In genomic region chr9:21965401-21965951, GRCh38 we compare ENCODE assay signal across 2 cellular contexts.
TF ChIP-seq lines count a peak whose summit lies in the region.

No MANE protein-coding gene starts in this region.

TF ChIP-seq in GM12891, 5 proteins besides CTCF, POLR2A, EP300 and RAD21:
- no peak for TF ChIP-seq PAX5 (IDR thresholded peaks at IDR 0.05; ENCODE audit: insufficient read depth, low read length, severe bottlenecking)
- TF ChIP-seq TAF1 (IDR thresholded peaks at IDR 0.05; ENCODE audit: low read depth, low read length), result no peak
- TF ChIP-seq SPI1 (IDR thresholded peaks at IDR 0.05; ENCODE audit: low read depth, low read length), result no peak
- no peak for TF ChIP-seq POU2F2 (IDR thresholded peaks at IDR 0.05; ENCODE audit: low read depth, low read length)
- TF ChIP-seq POLR2AphosphoS5 (IDR thresholded peaks at IDR 0.05; ENCODE audit: low read depth, low read length), result no peak

TF ChIP-seq in HepG2, 621 proteins besides CTCF, POLR2A, EP300 and RAD21 (continues in another document):
- 0 out of 2 replicates have a peak, but pooled peaks have one; percentile 27 for TF ChIP-seq ETV6 (CRISPR knock-in tag; conservative IDR thresholded peaks at IDR 0.05)
- TF ChIP-seq FOXP4 (CRISPR knock-in tag; IDR thresholded peaks at IDR 0.05), result 0 out of 2 replicates have a peak, but pooled peaks have one; percentile 8
- TF ChIP-seq ZNF501 (CRISPR knock-in tag; IDR thresholded peaks at IDR 0.05), result 0 out of 2 replicates have a peak, but pooled peaks have one; percentile 13
- TF ChIP-seq ZNF280D (CRISPR knock-in tag; IDR thresholded peaks at IDR 0.05), result no peak
- 0 out of 2 replicates have a peak, but pooled peaks have one; percentile 16 for TF ChIP-seq IRF2 (CRISPR knock-in tag; IDR thresholded peaks at IDR 0.05)
- TF ChIP-seq ZNF713 (CRISPR knock-in tag; IDR thresholded peaks at IDR 0.05), result no peak
- TF ChIP-seq SIX4 (CRISPR knock-in tag; IDR thresholded peaks at IDR 0.05), result 0 out of 2 replicates have a peak, but pooled peaks have one; percentile 5
- TF ChIP-seq THYN1 (CRISPR knock-in tag; IDR thresholded peaks at IDR 0.05; ENCODE audit: borderline replicate concordance, low read depth), result no peak
- 0 out of 2 replicates have a peak, but pooled peaks have one; percentile 14 for TF ChIP-seq TARDBP (CRISPR knock-in tag; IDR thresholded peaks at IDR 0.05)
- TF ChIP-seq UBTF (CRISPR knock-in tag; IDR thresholded peaks at IDR 0.05), result peak; percentile 74
- TF ChIP-seq STAT6 (CRISPR knock-in tag; IDR thresholded peaks at IDR 0.05; ENCODE audit: borderline replicate concordance), result no peak
- TF ChIP-seq ZNF20 (CRISPR knock-in tag; IDR thresholded peaks at IDR 0.05), result no peak
- TF ChIP-seq PCBP1 (IDR thresholded peaks at IDR 0.05; ENCODE audit: borderline replicate concordance, low read depth, low read length), result 0 out of 2 replicates have a peak, but pooled peaks have one; percentile 54
- peak; percentile 14; the same call in 1 of the 2 replicates for TF ChIP-seq MED1 (CRISPR knock-in tag; IDR thresholded peaks at IDR 0.05)
- peak; percentile 46; the same call in 1 of the 2 replicates for TF ChIP-seq ZNF350 (CRISPR knock-in tag; IDR thresholded peaks at IDR 0.05; ENCODE audit: borderline replicate concordance, low read depth)
- 0 out of 2 replicates have a peak, but pooled peaks have one; percentile 31 for TF ChIP-seq KMT2B (CRISPR knock-in tag; IDR thresholded peaks at IDR 0.05)
- TF ChIP-seq ZNF567 (CRISPR knock-in tag; IDR thresholded peaks at IDR 0.05; ENCODE audit: borderline replicate concordance), result no peak
- TF ChIP-seq HDAC1 (CRISPR knock-in tag; IDR thresholded peaks at IDR 0.05), result 0 out of 2 replicates have a peak, but pooled peaks have one; percentile 45
- peak; percentile 66 for TF ChIP-seq PCBP2 (optimal IDR thresholded peaks at IDR 0.05; ENCODE audit: low read depth, low read length, poor library complexity, severe bottlenecking)
- no peak for TF ChIP-seq ZMAT5 (CRISPR knock-in tag; IDR thresholded peaks at IDR 0.05; ENCODE audit: borderline replicate concordance, low read depth)
- no peak for TF ChIP-seq NFATC3 (CRISPR knock-in tag; IDR thresholded peaks at IDR 0.05)
- 0 out of 2 replicates have a peak, but pooled peaks have one; percentile 60 for TF ChIP-seq ZNF512 (CRISPR knock-in tag; IDR thresholded peaks at IDR 0.05)
- TF ChIP-seq ZNF687 (CRISPR knock-in tag; IDR thresholded peaks at IDR 0.05), result peak; percentile 77
- TF ChIP-seq PAX8 (CRISPR knock-in tag; IDR thresholded peaks at IDR 0.05; ENCODE audit: borderline replicate concordance), result no peak
- 0 out of 2 replicates have a peak, but pooled peaks have one; percentile 20 for TF ChIP-seq ZNF430 (CRISPR knock-in tag; IDR thresholded peaks at IDR 0.05)
- peak; percentile 79 for TF ChIP-seq KDM2A (CRISPR knock-in tag; IDR thresholded peaks at IDR 0.05; ENCODE audit: borderline replicate concordance, low read depth)
- no peak for TF ChIP-seq LCORL (IDR thresholded peaks at IDR 0.05)
- 0 out of 2 replicates have a peak, but pooled peaks have one; percentile 43 for TF ChIP-seq LCORL (CRISPR knock-in tag; IDR thresholded peaks at IDR 0.05)
- TF ChIP-seq BRCA1 (CRISPR knock-in tag; IDR thresholded peaks at IDR 0.05), result no peak
- TF ChIP-seq KLF16 (CRISPR knock-in tag; IDR thresholded peaks at IDR 0.05), result no peak
- TF ChIP-seq BORCS8-MEF2B (CRISPR knock-in tag; IDR thresholded peaks at IDR 0.05), result peak; percentile 43
- TF ChIP-seq ZMYM4 (CRISPR knock-in tag; IDR thresholded peaks at IDR 0.05), result peak; percentile 70
- TF ChIP-seq ZNF770 (CRISPR knock-in tag; IDR thresholded peaks at IDR 0.05), result 0 out of 2 replicates have a peak, but pooled peaks have one; percentile 21
- TF ChIP-seq ZNF337 (CRISPR knock-in tag; IDR thresholded peaks at IDR 0.05; ENCODE audit: borderline replicate concordance, low read depth), result no peak
- peak; percentile 52 to 83; a peak in 3 of 4 replicates for TF ChIP-seq HMGXB4 (CRISPR knock-in tag; IDR thresholded peaks at IDR 0.05; ENCODE audit: borderline replicate concordance in 1 of 2, low read depth in 1 of 2)
- TF ChIP-seq PAF1 (CRISPR knock-in tag; IDR thresholded peaks at IDR 0.05), result no peak
